15 cellular contexts compared by ENCODE assay signal in the genomic region with DNA sequence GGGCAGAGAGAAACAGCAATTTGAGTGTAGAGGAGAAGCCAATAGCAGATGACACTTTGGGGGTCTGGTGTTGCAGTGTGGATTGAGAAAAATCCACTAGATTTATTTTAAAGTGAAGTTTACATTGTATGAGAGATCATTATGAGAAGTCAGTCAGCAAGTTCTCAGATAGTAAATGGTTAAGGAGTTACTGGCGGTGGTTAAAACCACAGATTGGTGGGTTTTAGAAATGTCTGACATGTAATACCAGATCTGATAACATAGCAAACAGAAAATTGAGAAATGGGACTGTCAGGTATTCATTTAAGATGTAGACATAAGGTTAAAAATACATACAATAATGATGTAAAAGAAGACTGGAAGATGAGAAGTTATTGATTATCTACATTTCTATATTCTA. TPM values are rescaled to one million over a fixed set of nuclear protein-coding genes. Genes with fewer than 3 reads are reported as not detected.
A peak's percentile ranks its signal among the peaks of the same experiment; 100 is the strongest.
DNase-seq lines count a peak whose midpoint lies in the region; ATAC-seq and TF ChIP-seq lines count a peak whose summit lies in the region.
"Had no signal": no experiment of that assay in that cellular context is flagged by ENCODE, and none has a peak within 500 bp of the region (broad histone marks: within the 10 kb centered on the region; RNA-seq: fewer than 3 reads in every experiment).

No MANE protein-coding gene starts in this region.

- H3K4me3 ChIP-seq in mucosa of descending colon (no peak overlapping the region), brain microvascular endothelial cell (ENCODE audit: low read depth, low read length) (no peak overlapping the region), H7 (ENCODE audit: insufficient read depth, low read depth, low read length) (no peak overlapping the region)
- H3K4me3 ChIP-seq: tibial nerve had no signal

- ATAC-seq in GM18868 (IDR thresholded peaks at IDR 0.05; ENCODE audit: unreplicated experiment), result peak; percentile 68
- peak; percentile 54 for ATAC-seq in GM21515 (IDR thresholded peaks at IDR 0.05; ENCODE audit: unreplicated experiment)
- peak; percentile 52 for ATAC-seq in HG03558 (IDR thresholded peaks at IDR 0.05; ENCODE audit: extremely low read depth, unreplicated experiment)
- ATAC-seq in mucosa of descending colon, result no peak
- ATAC-seq: HCT116 had no signal

- H3K9me3 Mint-ChIP-seq in immature natural killer cell, result no peaks in the 10 kb centered on the region
- H3K9me3 Mint-ChIP-seq: dendritic cell treated with granulocyte-macrophage colony-stimulating factor and Interleukin-4, amounts not matched to agents 40 ng/mL and 50 ng/mL, for 4 days; nephron had no signal

- no peaks in the 10 kb centered on the region for H3K27me3 Mint-ChIP-seq in immature natural killer cell (ENCODE audit: low read depth in 3 of 3)
- H3K27me3 Mint-ChIP-seq: dendritic cell treated with granulocyte-macrophage colony-stimulating factor and Interleukin-4, amounts not matched to agents 40 ng/mL and 50 ng/mL, for 4 days had no signal

- peaks cover 12% of the 10 kb centered on the region for H3K4me1 ChIP-seq in mucosa of descending colon (ENCODE audit: low read depth)

- peak overlapping the region; percentile 31 to 71 (median 46) for H3K27ac Mint-ChIP-seq in immature natural killer cell
- H3K27ac Mint-ChIP-seq: dendritic cell treated with granulocyte-macrophage colony-stimulating factor and Interleukin-4, amounts not matched to agents 40 ng/mL and 50 ng/mL, for 4 days; nephron had no signal

- intact Hi-C loops in mucosa of descending colon (cut with DNase I, micrococcal nuclease), result no loop called here

- H3K27me3 ChIP-seq in brain microvascular endothelial cell (replicated peaks) (no peaks in the 10 kb centered on the region), H7 (ENCODE audit: control insufficient read depth, insufficient read depth, low read length) (no peaks in the 10 kb centered on the region)
- H3K27me3 ChIP-seq: tibial nerve had no signal

- peaks cover 35 to 66% of the 10 kb centered on the region in 2 donors for H3K4me1 Mint-ChIP-seq in immature natural killer cell

- no peak overlapping the region for H3K27ac ChIP-seq in brain microvascular endothelial cell
- H3K27ac ChIP-seq: tibial nerve had no signal

- no peaks in the 10 kb centered on the region for H3K36me3 ChIP-seq in mucosa of descending colon (ENCODE audit: low read depth)
- H3K36me3 ChIP-seq in brain microvascular endothelial cell (replicated peaks), result no peaks in the 10 kb centered on the region
- H3K36me3 ChIP-seq in H7 (replicated peaks; ENCODE audit: control insufficient read depth, insufficient read depth, low read length), result no peaks in the 10 kb centered on the region; the same call in 1 of the 2 replicates

- no peaks in the 10 kb centered on the region for H3K9me3 ChIP-seq in mucosa of descending colon
- H3K9me3 ChIP-seq: tibial nerve had no signal

- peak in 1 of 3 donors; percentile 27 for DNase-seq in immature natural killer cell
- no peak for DNase-seq in mucosa of descending colon
- DNase-seq in GM19238 (ENCODE audit: insufficient read length, low spot score), result no peak
- no peak for DNase-seq in brain microvascular endothelial cell
- no peak for DNase-seq in H7
- DNase-seq: activated CD8-positive, alpha-beta memory T cell treated with anti-CD3 and anti-CD28 coated beads, Interleukin-2, amount 50 U/mL, for 48 hours; SHP77 treated with DMSO at 0.1 percent for 48 hours; stimulated activated CD4-positive, alpha-beta T cell treated with anti-CD3 and anti-CD28 coated beads, Interleukin-4, amount 100 ng/mL, for 1 hour had no signal

- peaks cover 0 to 9% (median 3%) of the 10 kb centered on the region in 3 donors for H3K36me3 Mint-ChIP-seq in immature natural killer cell

- TF ChIP-seq CTCF in mucosa of descending colon (IDR thresholded peaks at IDR 0.05) (no peak), brain microvascular endothelial cell (IDR thresholded peaks at IDR 0.05; ENCODE audit: low read depth, low read length, missing control alignments) (no peak)

- in situ Hi-C loops in brain microvascular endothelial cell (cut with HindIII; ENCODE audit: low pct_ligation_motif_present, low sequenced_read_pairs), result no loop called here

- peak overlapping the region; percentile 9 to 54 (median 15) for H3K4me3 Mint-ChIP-seq in immature natural killer cell
- H3K4me3 Mint-ChIP-seq: dendritic cell treated with granulocyte-macrophage colony-stimulating factor and Interleukin-4, amounts not matched to agents 40 ng/mL and 50 ng/mL, for 4 days; nephron had no signal

RNA-seq across cellular contexts. Expression of gene ABHD13, which starts 7.2 kb away (rescaled TPM):
- 10 to 100 TPM in 2 of 3 donors, 1 to 10 TPM in 1; 8.8 to 11.1 (median 10.1) TPM for polyA plus RNA-seq in immature natural killer cell
- total RNA-seq in mucosa of descending colon, result 10 to 100 TPM in 1 of 3 donors, 1 to 10 TPM in 2; 8.4 to 10.3 (median 9.4) TPM
- 4.1 and 4.6 TPM in 2 replicates for total RNA-seq in H7 (2014; rRNA removed; shearing (Covaris generic))

RNA-seq across cellular contexts. Expression of gene LIG4, which starts 10.1 kb away (rescaled TPM):
- 1 to 10 TPM; 2.0 to 3.8 (median 2.9) TPM for polyA plus RNA-seq in immature natural killer cell
- 10 to 100 TPM; 10.4 to 11.7 (median 10.8) TPM for total RNA-seq in mucosa of descending colon
- 3.7 and 4.9 TPM in 2 replicates for total RNA-seq in H7 (2014; rRNA removed; shearing (Covaris generic))

RNA-seq across cellular contexts. Expression of gene TNFSF13B, which starts 44.1 kb away (rescaled TPM):
- 10 to 100 TPM in 2 of 3 donors, 1 to 10 TPM in 1; 6.4 to 17.2 (median 10.2) TPM for polyA plus RNA-seq in immature natural killer cell
- total RNA-seq in mucosa of descending colon, result 1 to 10 TPM; 2.0 to 5.6 (median 3.5) TPM
- total RNA-seq in H7 (2014; rRNA removed; shearing (Covaris generic)), result 0.33 and 1.9 TPM in 2 replicates
